ENCODE assay signal across 1 cellular context in the genomic region with DNA sequence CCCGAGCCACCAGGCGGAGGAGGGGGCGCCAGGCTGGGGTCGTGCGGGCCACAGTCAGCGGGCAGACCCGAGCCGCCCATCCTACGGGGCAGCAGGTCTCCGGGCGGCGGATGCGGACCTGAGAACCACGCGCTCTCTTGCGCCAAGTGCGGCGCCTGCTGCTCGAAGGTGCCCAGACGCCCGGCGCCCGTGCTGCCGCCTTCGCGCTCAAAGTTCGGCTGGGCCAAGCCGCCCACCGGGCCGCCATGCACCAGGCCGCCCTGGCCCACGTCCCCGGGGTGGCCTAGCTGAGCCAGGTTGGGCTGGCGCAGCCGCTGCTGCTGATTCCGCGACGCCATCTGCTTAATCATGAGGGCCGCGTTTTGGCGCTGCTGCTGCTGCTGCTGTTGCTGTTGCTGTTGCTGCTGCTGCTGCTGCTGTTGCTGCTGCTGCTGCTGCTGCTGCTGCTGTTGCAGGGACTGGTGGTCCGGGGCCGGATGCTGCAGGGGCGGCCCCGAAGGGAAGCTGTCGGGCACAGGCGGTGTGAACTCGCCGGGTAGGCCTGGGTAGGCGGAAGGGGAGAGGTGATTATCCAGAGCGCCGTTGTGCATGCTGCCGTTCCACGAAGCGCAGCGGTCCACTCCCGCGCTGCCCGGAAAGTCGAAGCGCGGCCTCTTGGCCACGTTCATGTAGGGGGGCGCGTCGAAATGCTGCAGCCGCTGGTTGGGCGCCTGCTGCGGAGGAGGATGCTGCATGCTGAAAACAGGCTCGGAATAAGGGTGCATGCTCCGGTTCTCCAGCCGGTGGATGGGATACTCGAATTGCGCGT.
TF ChIP-seq lines count a peak whose summit lies in the region.

No MANE protein-coding gene starts in this region.

TF ChIP-seq in H1, 55 proteins besides CTCF, POLR2A, EP300 and RAD21 (continued from another document):
- no peak for TF ChIP-seq BACH1 (IDR thresholded peaks at IDR 0.05; ENCODE audit: low read length)
- TF ChIP-seq NANOG (IDR thresholded peaks at IDR 0.05; ENCODE audit: insufficient read depth, low read depth, low read length, poor library complexity, severe bottlenecking), result no peak
- no peak for TF ChIP-seq SAP30 (IDR thresholded peaks at IDR 0.05; ENCODE audit: insufficient read depth, insufficient replicate concordance, low read length)
- TF ChIP-seq SP4 (IDR thresholded peaks at IDR 0.05; ENCODE audit: low read length), result no peak
- peak; percentile 23; the same call in 1 of the 2 replicates for TF ChIP-seq RBBP5 (IDR thresholded peaks at IDR 0.05; ENCODE audit: borderline replicate concordance, low read depth, low read length)
- no peak for TF ChIP-seq TEAD4 (IDR thresholded peaks at IDR 0.05; ENCODE audit: low read depth, low read length)
- peak; percentile 79 for TF ChIP-seq SUZ12 (IDR thresholded peaks at IDR 0.05; ENCODE audit: low read length)
- TF ChIP-seq CHD2 (IDR thresholded peaks at IDR 0.05; ENCODE audit: low read length), result no peak
- TF ChIP-seq, protein P1, sequence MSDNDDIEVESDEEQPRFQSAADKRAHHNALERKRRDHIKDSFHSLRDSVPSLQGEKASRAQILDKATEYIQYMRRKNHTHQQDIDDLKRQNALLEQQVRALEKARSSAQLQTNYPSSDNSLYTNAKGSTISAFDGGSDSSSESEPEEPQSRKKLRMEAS (IDR thresholded peaks at IDR 0.05), result peak; percentile 87
- peak; percentile 20; the same call in 1 of the 2 replicates for TF ChIP-seq GABPA (IDR thresholded peaks at IDR 0.05; ENCODE audit: borderline replicate concordance, insufficient read depth, low read length)
- TF ChIP-seq CHD1 (IDR thresholded peaks at IDR 0.05; ENCODE audit: low read depth, low read length), result no peak
- TF ChIP-seq, protein P2, sequence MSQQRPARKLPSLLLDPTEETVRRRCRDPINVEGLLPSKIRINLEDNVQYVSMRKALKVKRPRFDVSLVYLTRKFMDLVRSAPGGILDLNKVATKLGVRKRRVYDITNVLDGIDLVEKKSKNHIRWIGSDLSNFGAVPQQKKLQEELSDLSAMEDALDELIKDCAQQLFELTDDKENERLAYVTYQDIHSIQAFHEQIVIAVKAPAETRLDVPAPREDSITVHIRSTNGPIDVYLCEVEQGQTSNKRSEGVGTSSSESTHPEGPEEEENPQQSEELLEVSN (IDR thresholded peaks at IDR 0.05), result peak; percentile 92
- TF ChIP-seq, protein P3, sequence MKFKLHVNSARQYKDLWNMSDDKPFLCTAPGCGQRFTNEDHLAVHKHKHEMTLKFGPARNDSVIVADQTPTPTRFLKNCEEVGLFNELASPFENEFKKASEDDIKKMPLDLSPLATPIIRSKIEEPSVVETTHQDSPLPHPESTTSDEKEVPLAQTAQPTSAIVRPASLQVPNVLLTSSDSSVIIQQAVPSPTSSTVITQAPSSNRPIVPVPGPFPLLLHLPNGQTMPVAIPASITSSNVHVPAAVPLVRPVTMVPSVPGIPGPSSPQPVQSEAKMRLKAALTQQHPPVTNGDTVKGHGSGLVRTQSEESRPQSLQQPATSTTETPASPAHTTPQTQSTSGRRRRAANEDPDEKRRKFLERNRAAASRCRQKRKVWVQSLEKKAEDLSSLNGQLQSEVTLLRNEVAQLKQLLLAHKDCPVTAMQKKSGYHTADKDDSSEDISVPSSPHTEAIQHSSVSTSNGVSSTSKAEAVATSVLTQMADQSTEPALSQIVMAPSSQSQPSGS (IDR thresholded peaks at IDR 0.05; ENCODE audit: low read length), result no peak
- TF ChIP-seq, protein P4, sequence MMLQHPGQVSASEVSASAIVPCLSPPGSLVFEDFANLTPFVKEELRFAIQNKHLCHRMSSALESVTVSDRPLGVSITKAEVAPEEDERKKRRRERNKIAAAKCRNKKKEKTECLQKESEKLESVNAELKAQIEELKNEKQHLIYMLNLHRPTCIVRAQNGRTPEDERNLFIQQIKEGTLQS (IDR thresholded peaks at IDR 0.05; ENCODE audit: insufficient read depth, low read depth, low read length), result no peak
- no peak for TF ChIP-seq POU5F1 (IDR thresholded peaks at IDR 0.05; ENCODE audit: low read depth, low read length)
- TF ChIP-seq SIN3A (conservative IDR thresholded peaks at IDR 0.05 in 1 of 2, IDR thresholded peaks at IDR 0.05 in 1 of 2; ENCODE audit: low read depth in 1 of 2, low read length in 2 of 2), result no peak
- TF ChIP-seq POLR2AphosphoS5 (IDR thresholded peaks at IDR 0.05; ENCODE audit: low read depth, low read length), result no peak
- no peak for TF ChIP-seq TAF7 (optimal IDR thresholded peaks at IDR 0.05; ENCODE audit: borderline replicate concordance, low read depth, low read length)
- TF ChIP-seq, protein P5, sequence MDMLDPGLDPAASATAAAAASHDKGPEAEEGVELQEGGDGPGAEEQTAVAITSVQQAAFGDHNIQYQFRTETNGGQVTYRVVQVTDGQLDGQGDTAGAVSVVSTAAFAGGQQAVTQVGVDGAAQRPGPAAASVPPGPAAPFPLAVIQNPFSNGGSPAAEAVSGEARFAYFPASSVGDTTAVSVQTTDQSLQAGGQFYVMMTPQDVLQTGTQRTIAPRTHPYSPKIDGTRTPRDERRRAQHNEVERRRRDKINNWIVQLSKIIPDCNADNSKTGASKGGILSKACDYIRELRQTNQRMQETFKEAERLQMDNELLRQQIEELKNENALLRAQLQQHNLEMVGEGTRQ (IDR thresholded peaks at IDR 0.05; ENCODE audit: low read length), result no peak
- TF ChIP-seq KDM1A (IDR thresholded peaks at IDR 0.05; ENCODE audit: borderline replicate concordance, low read length), result no peak
- TF ChIP-seq NRF1 (IDR thresholded peaks at IDR 0.05; ENCODE audit: low read depth, low read length), result no peak
- TF ChIP-seq SP1 (IDR thresholded peaks at IDR 0.05; ENCODE audit: low read depth, low read length), result no peak
- no peak for TF ChIP-seq RXRA (IDR thresholded peaks at IDR 0.05; ENCODE audit: insufficient read depth, low read depth, low read length)
- TF ChIP-seq BRCA1 (IDR thresholded peaks at IDR 0.05; ENCODE audit: low read depth, low read length), result no peak
- TF ChIP-seq RFX5 (IDR thresholded peaks at IDR 0.05; ENCODE audit: borderline replicate concordance, low read depth, low read length), result no peak
- TF ChIP-seq EGR1 (IDR thresholded peaks at IDR 0.05; ENCODE audit: borderline replicate concordance, low read depth, low read length), result no peak
- no peak for TF ChIP-seq SRF (IDR thresholded peaks at IDR 0.05; ENCODE audit: low read depth, low read length)
- TF ChIP-seq JUN (IDR thresholded peaks at IDR 0.05; ENCODE audit: low read depth, low read length), result no peak
- no peak for TF ChIP-seq FOSL1 (IDR thresholded peaks at IDR 0.05; ENCODE audit: insufficient read depth, low read depth, low read length)
- no peak for TF ChIP-seq YY1 (IDR thresholded peaks at IDR 0.05; ENCODE audit: low read depth, low read length)
- TF ChIP-seq BCL11A (IDR thresholded peaks at IDR 0.05; ENCODE audit: low read depth in 2 of 2, low read length in 2 of 2), result no peak
- TF ChIP-seq GTF2F1 (IDR thresholded peaks at IDR 0.05; ENCODE audit: borderline replicate concordance, low read depth, low read length), result no peak
- no peak for TF ChIP-seq KDM5A (IDR thresholded peaks at IDR 0.05; ENCODE audit: low read length)
- TF ChIP-seq, protein P6, sequence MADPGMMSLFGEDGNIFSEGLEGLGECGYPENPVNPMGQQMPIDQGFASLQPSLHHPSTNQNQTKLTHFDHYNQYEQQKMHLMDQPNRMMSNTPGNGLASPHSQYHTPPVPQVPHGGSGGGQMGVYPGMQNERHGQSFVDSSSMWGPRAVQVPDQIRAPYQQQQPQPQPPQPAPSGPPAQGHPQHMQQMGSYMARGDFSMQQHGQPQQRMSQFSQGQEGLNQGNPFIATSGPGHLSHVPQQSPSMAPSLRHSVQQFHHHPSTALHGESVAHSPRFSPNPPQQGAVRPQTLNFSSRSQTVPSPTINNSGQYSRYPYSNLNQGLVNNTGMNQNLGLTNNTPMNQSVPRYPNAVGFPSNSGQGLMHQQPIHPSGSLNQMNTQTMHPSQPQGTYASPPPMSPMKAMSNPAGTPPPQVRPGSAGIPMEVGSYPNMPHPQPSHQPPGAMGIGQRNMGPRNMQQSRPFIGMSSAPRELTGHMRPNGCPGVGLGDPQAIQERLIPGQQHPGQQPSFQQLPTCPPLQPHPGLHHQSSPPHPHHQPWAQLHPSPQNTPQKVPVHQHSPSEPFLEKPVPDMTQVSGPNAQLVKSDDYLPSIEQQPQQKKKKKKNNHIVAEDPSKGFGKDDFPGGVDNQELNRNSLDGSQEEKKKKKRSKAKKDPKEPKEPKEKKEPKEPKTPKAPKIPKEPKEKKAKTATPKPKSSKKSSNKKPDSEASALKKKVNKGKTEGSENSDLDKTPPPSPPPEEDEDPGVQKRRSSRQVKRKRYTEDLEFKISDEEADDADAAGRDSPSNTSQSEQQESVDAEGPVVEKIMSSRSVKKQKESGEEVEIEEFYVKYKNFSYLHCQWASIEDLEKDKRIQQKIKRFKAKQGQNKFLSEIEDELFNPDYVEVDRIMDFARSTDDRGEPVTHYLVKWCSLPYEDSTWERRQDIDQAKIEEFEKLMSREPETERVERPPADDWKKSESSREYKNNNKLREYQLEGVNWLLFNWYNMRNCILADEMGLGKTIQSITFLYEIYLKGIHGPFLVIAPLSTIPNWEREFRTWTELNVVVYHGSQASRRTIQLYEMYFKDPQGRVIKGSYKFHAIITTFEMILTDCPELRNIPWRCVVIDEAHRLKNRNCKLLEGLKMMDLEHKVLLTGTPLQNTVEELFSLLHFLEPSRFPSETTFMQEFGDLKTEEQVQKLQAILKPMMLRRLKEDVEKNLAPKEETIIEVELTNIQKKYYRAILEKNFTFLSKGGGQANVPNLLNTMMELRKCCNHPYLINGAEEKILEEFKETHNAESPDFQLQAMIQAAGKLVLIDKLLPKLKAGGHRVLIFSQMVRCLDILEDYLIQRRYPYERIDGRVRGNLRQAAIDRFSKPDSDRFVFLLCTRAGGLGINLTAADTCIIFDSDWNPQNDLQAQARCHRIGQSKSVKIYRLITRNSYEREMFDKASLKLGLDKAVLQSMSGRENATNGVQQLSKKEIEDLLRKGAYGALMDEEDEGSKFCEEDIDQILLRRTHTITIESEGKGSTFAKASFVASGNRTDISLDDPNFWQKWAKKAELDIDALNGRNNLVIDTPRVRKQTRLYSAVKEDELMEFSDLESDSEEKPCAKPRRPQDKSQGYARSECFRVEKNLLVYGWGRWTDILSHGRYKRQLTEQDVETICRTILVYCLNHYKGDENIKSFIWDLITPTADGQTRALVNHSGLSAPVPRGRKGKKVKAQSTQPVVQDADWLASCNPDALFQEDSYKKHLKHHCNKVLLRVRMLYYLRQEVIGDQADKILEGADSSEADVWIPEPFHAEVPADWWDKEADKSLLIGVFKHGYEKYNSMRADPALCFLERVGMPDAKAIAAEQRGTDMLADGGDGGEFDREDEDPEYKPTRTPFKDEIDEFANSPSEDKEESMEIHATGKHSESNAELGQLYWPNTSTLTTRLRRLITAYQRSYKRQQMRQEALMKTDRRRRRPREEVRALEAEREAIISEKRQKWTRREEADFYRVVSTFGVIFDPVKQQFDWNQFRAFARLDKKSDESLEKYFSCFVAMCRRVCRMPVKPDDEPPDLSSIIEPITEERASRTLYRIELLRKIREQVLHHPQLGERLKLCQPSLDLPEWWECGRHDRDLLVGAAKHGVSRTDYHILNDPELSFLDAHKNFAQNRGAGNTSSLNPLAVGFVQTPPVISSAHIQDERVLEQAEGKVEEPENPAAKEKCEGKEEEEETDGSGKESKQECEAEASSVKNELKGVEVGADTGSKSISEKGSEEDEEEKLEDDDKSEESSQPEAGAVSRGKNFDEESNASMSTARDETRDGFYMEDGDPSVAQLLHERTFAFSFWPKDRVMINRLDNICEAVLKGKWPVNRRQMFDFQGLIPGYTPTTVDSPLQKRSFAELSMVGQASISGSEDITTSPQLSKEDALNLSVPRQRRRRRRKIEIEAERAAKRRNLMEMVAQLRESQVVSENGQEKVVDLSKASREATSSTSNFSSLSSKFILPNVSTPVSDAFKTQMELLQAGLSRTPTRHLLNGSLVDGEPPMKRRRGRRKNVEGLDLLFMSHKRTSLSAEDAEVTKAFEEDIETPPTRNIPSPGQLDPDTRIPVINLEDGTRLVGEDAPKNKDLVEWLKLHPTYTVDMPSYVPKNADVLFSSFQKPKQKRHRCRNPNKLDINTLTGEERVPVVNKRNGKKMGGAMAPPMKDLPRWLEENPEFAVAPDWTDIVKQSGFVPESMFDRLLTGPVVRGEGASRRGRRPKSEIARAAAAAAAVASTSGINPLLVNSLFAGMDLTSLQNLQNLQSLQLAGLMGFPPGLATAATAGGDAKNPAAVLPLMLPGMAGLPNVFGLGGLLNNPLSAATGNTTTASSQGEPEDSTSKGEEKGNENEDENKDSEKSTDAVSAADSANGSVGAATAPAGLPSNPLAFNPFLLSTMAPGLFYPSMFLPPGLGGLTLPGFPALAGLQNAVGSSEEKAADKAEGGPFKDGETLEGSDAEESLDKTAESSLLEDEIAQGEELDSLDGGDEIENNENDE (IDR thresholded peaks at IDR 0.05; ENCODE audit: insufficient replicate concordance, low read length), result no peak
- TF ChIP-seq SIX5 (IDR thresholded peaks at IDR 0.05; ENCODE audit: low read depth, low read length), result no peak
- no peak for TF ChIP-seq TAF1 (IDR thresholded peaks at IDR 0.05; ENCODE audit: low read depth, low read length)
- TF ChIP-seq JUND (IDR thresholded peaks at IDR 0.05; ENCODE audit: low read length), result no peak
- no peak for TF ChIP-seq SIRT6 (IDR thresholded peaks at IDR 0.05; ENCODE audit: low read length)
- no peak for TF ChIP-seq CEBPB (IDR thresholded peaks at IDR 0.05; ENCODE audit: low read depth, low read length)
- TF ChIP-seq RNF2 (IDR thresholded peaks at IDR 0.05; ENCODE audit: borderline replicate concordance, low read depth, low read length, missing control alignments, poor library complexity, severe bottlenecking), result peak; percentile 32
- no peak for TF ChIP-seq ZNF274 (IDR thresholded peaks at IDR 0.05; ENCODE audit: borderline replicate concordance, extremely low read depth, low read length)
- no peak for TF ChIP-seq CBX5 (IDR thresholded peaks at IDR 0.05; ENCODE audit: low read depth, low read length)
- no peak for TF ChIP-seq TCF12 (IDR thresholded peaks at IDR 0.05; ENCODE audit: low read depth, low read length)
- TF ChIP-seq HDAC2 (IDR thresholded peaks at IDR 0.05; ENCODE audit: borderline replicate concordance in 1 of 2, low read depth in 2 of 2, low read length in 2 of 2), result no peak
- TF ChIP-seq TBP (IDR thresholded peaks at IDR 0.05; ENCODE audit: low read depth, low read length), result no peak
- peak; percentile 14 for TF ChIP-seq KDM4A (IDR thresholded peaks at IDR 0.05; ENCODE audit: low read depth, low read length, severe bottlenecking)
- peak; percentile 82 for TF ChIP-seq EZH2 (IDR thresholded peaks at IDR 0.05; ENCODE audit: low read depth, low read length, severe bottlenecking)
- TF ChIP-seq MAFK (IDR thresholded peaks at IDR 0.05; ENCODE audit: low read depth, low read length), result no peak
